9 cellular contexts compared by ENCODE assay signal in genomic region chr15:45378149-45378912, GRCh38. TPM values are rescaled to one million over a fixed set of nuclear protein-coding genes. Genes with fewer than 3 reads are reported as not detected.
A peak's percentile ranks its signal among the peaks of the same experiment; 100 is the strongest.
DNase-seq lines count a peak whose midpoint lies in the region; ATAC-seq, FAIRE-seq and TF ChIP-seq lines count a peak whose summit lies in the region.
"Had no signal": no experiment of that assay in that cellular context is flagged by ENCODE, and none has a peak within 500 bp of the region (broad histone marks: within the 10 kb centered on the region; RNA-seq: fewer than 3 reads in every experiment).

A gene with protein sequence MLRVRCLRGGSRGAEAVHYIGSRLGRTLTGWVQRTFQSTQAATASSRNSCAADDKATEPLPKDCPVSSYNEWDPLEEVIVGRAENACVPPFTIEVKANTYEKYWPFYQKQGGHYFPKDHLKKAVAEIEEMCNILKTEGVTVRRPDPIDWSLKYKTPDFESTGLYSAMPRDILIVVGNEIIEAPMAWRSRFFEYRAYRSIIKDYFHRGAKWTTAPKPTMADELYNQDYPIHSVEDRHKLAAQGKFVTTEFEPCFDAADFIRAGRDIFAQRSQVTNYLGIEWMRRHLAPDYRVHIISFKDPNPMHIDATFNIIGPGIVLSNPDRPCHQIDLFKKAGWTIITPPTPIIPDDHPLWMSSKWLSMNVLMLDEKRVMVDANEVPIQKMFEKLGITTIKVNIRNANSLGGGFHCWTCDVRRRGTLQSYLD (minus strand): TSS chr15:45378544. CDS start chr15:45378453, 91 bp downstream.

- H3K4me3 ChIP-seq in ovary (peak within 1 kb of the TSS; percentile 56), vagina (peak within 1 kb of the TSS; percentile 53 to 59)

- no peak for FAIRE-seq in D721Med (lab: Jason Lieb, UNC)
- FAIRE-seq: islet of Langerhans had no signal

- WGBS in ovary, 3 donors, result 0 to 2% (median 0%) methylated on average over 57 to 87 of the region's 87 CpGs

- intact Hi-C loops in cardiac septum (cut with DNase I) (loop anchor here (5.0 kb wide), 1 partner anchor 46 kb away; no protein-coding TSS in a partner anchor), ovary (cut with DNase I) (loop anchor here in 1 of 4 donors (5.0 kb wide), 1 partner anchor 211 kb away; no protein-coding TSS in a partner anchor), vagina (cut with DNase I) (no loop called here)

- TF ChIP-seq POLR2A in ovary (IDR thresholded peaks at IDR 0.05), result peak; percentile 72
- TF ChIP-seq POLR2A in vagina (IDR thresholded peaks at IDR 0.05), result peak in 1 of 2 donors; percentile 23

- peak; percentile 86 for ATAC-seq in GM19372 (IDR thresholded peaks at IDR 0.05; ENCODE audit: low read depth, unreplicated experiment)
- ATAC-seq in HG03457 (IDR thresholded peaks at IDR 0.05; ENCODE audit: unreplicated experiment), result peak; percentile 75

- DNase-seq in D721Med (ENCODE audit: insufficient read length, low spot score) (peak; percentile 50), RPMI8226 (peak; percentile 39), cardiac septum (ENCODE audit: low spot score) (peak; percentile 89), ovary (peak; percentile 80 to 88 (median 85)), vagina (ENCODE audit: extremely low spot score in 2 of 2) (no peak)
- DNase-seq in activated naive CD8-positive, alpha-beta T cell treated with anti-CD3 and anti-CD28 coated beads, Interleukin-2, amount 50 U/mL, for 16 hours (ENCODE audit: low read depth, low spot score), result peak; percentile 3

- H3K4me1 ChIP-seq in ovary (ENCODE audit: insufficient read depth) (peaks cover 3% of the 10 kb centered on the region), vagina (peaks cover 6% of the 10 kb centered on the region)

- no peaks in the 10 kb centered on the region for H3K9me3 ChIP-seq in ovary
- no peaks in the 10 kb centered on the region for H3K9me3 ChIP-seq in vagina

- H3K27ac ChIP-seq in ovary, result peak within 1 kb of the TSS; percentile 45 to 78
- H3K27ac ChIP-seq in vagina, result peak within 1 kb of the TSS; percentile 61

- TF ChIP-seq CTCF in D721Med (IDR thresholded peaks at IDR 0.05; ENCODE audit: insufficient read depth, missing control alignments) (peak; percentile 32), ovary (IDR thresholded peaks at IDR 0.05) (peak in 2 of 3 donors; percentile 40 to 69), vagina (IDR thresholded peaks at IDR 0.05) (no peak)

- no peaks in the 10 kb centered on the region for H3K36me3 ChIP-seq in ovary
- no peaks in the 10 kb centered on the region for H3K36me3 ChIP-seq in vagina

- H3K27me3 ChIP-seq in ovary (no peaks in the 10 kb centered on the region), vagina (no peaks in the 10 kb centered on the region)

- no peak for TF ChIP-seq EP300 in ovary (IDR thresholded peaks at IDR 0.05)

RNA-seq across cellular contexts. Expression of the gene that starts here (rescaled TPM):
- total RNA-seq in cardiac septum, result 40.0 TPM
- total RNA-seq in ovary, result 100 to 1,000 TPM in 6 of 7 donors, 10 to 100 TPM in 1; 43.6 to 218 (median 160) TPM
- 100 to 1,000 TPM; 104 to 116 TPM for polyA plus RNA-seq in ovary
- total RNA-seq in vagina, result 50.1 TPM

Comparison
In these comparisons a context has a peak if more than half of its experiments do, and no peak if none do; other contexts are left out.
1. DNase-seq: peak in D721Med (single experiment), RPMI8226 (single experiment), activated naive CD8-positive, alpha-beta T cell treated with anti-CD3 and anti-CD28 coated beads, Interleukin-2, amount 50 U/mL, for 16 hours (single experiment), cardiac septum (single experiment) and ovary (5 of 5); none in vagina (0 of 2).
2. CTCF ChIP-seq: peak in D721Med (single experiment) and ovary (2 of 3); none in vagina (0 of 3).